8 cellular contexts compared by ENCODE assay signal in the genomic region with DNA sequence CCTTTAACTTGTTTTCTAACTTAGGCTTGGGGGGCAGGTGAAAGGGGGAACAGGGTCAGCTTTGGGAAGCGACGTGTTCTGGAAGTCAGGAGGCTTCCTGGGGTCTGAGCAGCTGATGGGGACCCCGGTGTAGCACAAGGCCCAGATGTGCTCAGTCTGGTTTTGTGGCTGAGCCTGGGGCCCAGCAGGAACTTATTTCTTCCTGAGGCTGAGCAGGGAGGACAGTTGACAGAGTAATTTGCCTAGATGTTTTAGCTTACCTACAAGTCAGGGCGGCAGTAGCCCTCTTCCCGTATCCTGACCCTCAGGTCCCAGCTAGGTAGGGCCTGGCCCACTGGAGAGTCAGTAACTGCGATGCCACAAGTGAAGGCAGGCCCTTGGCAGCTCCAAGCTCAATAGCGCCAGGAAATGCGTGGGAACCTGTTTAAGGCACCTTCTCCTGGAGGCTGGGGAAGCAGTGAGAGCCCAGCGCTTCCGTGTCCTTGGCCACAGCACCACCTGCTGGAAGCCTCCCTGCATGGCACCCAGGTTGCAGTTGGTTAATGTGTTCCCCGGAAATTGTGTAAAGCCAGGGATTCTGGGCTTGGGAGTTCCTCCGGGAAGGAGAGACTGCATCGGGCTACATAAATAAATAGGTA. TPM values are rescaled to one million over a fixed set of nuclear protein-coding genes. Genes with fewer than 3 reads are reported as not detected.
DNase-seq lines count a peak whose midpoint lies in the region; ATAC-seq and TF ChIP-seq lines count a peak whose summit lies in the region.

No MANE protein-coding gene starts in this region.

- H3K9me3 Mint-ChIP-seq in Caco-2 (ENCODE audit: unreplicated experiment) = no peaks in the 10 kb centered on the region

- H3K27me3 ChIP-seq in Caco-2 (replicated peaks; ENCODE audit: control insufficient read depth, insufficient read depth, low read length) = no peaks in the 10 kb centered on the region
- no peaks in the 10 kb centered on the region for H3K27me3 ChIP-seq in liver (ENCODE audit: control insufficient read depth in 4 of 4, insufficient read depth in 4 of 4, low read length in 3 of 4)

- H3K4me1 Mint-ChIP-seq in Caco-2 (ENCODE audit: low read depth, unreplicated experiment) = peaks cover 6% of the 10 kb centered on the region

- peak; percentile 99 to 100 for TF ChIP-seq RAD21 in liver (IDR thresholded peaks at IDR 0.05)

- peak overlapping the region; percentile 26 to 30 for H3K27ac ChIP-seq in liver (ENCODE audit: low read depth in 1 of 2, low read length in 2 of 2)

- no peaks in the 10 kb centered on the region for H3K36me3 Mint-ChIP-seq in Caco-2 (ENCODE audit: insufficient read depth, unreplicated experiment)

- DNase-seq in Caco-2 (peak; percentile 90 to 94), NCI-H524 treated with DMSO at 0.1 percent for 48 hours (lab: John Stamatoyannopoulos, UW) (peak; percentile 6), dedifferentiated amniotic fluid mesenchymal stem cell (ENCODE audit: extremely low spot score) (peak; percentile 92)
- DNase-seq in activated CD4-positive, alpha-beta T cell treated with anti-CD3 and anti-CD28 coated beads, Interleukin-2, amount 50 U/mL, for 4 hours = peak; percentile 81 to 82
- DNase-seq in stimulated activated CD4-positive, alpha-beta T cell treated with anti-CD3 and anti-CD28 coated beads, Interleukin-2, amount 100 ng/mL, for 4 hours (ENCODE audit: low read depth) = peak; percentile 72

- 26% methylated on average over 13 of the region's 13 CpGs for WGBS in liver

- ATAC-seq in HG02840 (IDR thresholded peaks at IDR 0.05; ENCODE audit: low FRiP score, unreplicated experiment) = peak; percentile 21
- ATAC-seq in HG03565 (IDR thresholded peaks at IDR 0.05; ENCODE audit: unreplicated experiment) = no peak

- POLR2A ChIA-PET in Caco-2 (lab: Charles Lee) = interaction anchor here (0.9 to 1.2 kb wide), 2 partner anchors 11 to 142 kb away, joined by 3 to 4 read pairs; a partner anchor contains a TSS

- intact Hi-C loops in Caco-2 (cut with micrococcal nuclease; ENCODE audit: unreplicated experiment) = loop anchor here (1.0 to 5.0 kb wide), 5 partner anchors 8 to 201 kb away; no protein-coding TSS in a partner anchor

- peaks cover 6% of the 10 kb centered on the region for H3K27me3 Mint-ChIP-seq in Caco-2 (ENCODE audit: insufficient read depth, unreplicated experiment)

- H3K4me1 ChIP-seq in Caco-2 (peaks cover 8% of the 10 kb centered on the region; the same call in 1 of the 2 replicates), liver (ENCODE audit: control insufficient read depth in 4 of 4, insufficient read depth in 4 of 4, low read length in 3 of 4) (peaks cover 4 to 12% (median 7%) of the 10 kb centered on the region in 4 donors)

- BruUV-seq in Caco-2 (replicated peaks; lab: Mats Ljungman, UMichigan) = no TSS peak

- H3K4me3 ChIP-seq in Caco-2 (ENCODE audit: low read depth, low read length) (no peak overlapping the region), liver (ENCODE audit: low read depth in 1 of 3, low read length in 3 of 3) (no peak overlapping the region)

- no peak overlapping the region for H3K27ac Mint-ChIP-seq in Caco-2 (ENCODE audit: unreplicated experiment)

- H3K36me3 ChIP-seq in Caco-2 (ENCODE audit: control insufficient read depth, insufficient read depth, low read length) (no peaks in the 10 kb centered on the region), liver (ENCODE audit: control insufficient read depth in 4 of 4, insufficient read depth in 3 of 4, low read depth in 1 of 4, low read length in 3 of 4) (no peaks in the 10 kb centered on the region)

- peak; percentile 97 to 99 for TF ChIP-seq CTCF in Caco-2 (IDR thresholded peaks at IDR 0.05; ENCODE audit: insufficient read depth in 1 of 2, low read depth in 1 of 2, low read length in 1 of 2, severe bottlenecking in 1 of 2, unreplicated experiment in 1 of 2)
- TF ChIP-seq CTCF in liver (IDR thresholded peaks at IDR 0.05; ENCODE audit: low read depth, low read length, missing input control) = peak; percentile 100

- H3K9me3 ChIP-seq in Caco-2 (no peaks in the 10 kb centered on the region), liver (ENCODE audit: control insufficient read depth in 4 of 4, low read length in 3 of 4) (no peaks in the 10 kb centered on the region)

- CTCF ChIA-PET in Caco-2 (lab: Charles Lee) = interaction anchor here (0.6 to 3.8 kb wide), 27 partner anchors 8 to 1663 kb away, joined by 3 to 99 read pairs (median 5); a partner anchor contains a TSS

- peak overlapping the region; percentile 30 for H3K4me3 Mint-ChIP-seq in Caco-2 (ENCODE audit: unreplicated experiment)

- peak overlapping the region in 1 of 2 donors; percentile 33 for H3K9ac ChIP-seq in liver (ENCODE audit: low read depth in 1 of 2, low read length in 2 of 2)

TF ChIP-seq in liver, 16 proteins besides CTCF, POLR2A, EP300 and RAD21:
- peak; percentile 6 to 13 for TF ChIP-seq HNF4A (conservative IDR thresholded peaks at IDR 0.05)
- TF ChIP-seq EGR1 (IDR thresholded peaks at IDR 0.05; ENCODE audit: low read depth in 2 of 2) = peak in 1 of 2 donors; percentile 62
- TF ChIP-seq GABPA (IDR thresholded peaks at IDR 0.05 in 1 of 2, conservative IDR thresholded peaks at IDR 0.05 in 1 of 2) = peak in 1 of 2 donors; percentile 69
- no peak for TF ChIP-seq JUND (IDR thresholded peaks at IDR 0.05)
- no peak for TF ChIP-seq FOXA2 (IDR thresholded peaks at IDR 0.05)
- TF ChIP-seq SP1 (IDR thresholded peaks at IDR 0.05) = peak; percentile 48
- TF ChIP-seq YY1 (IDR thresholded peaks at IDR 0.05) = peak; percentile 27
- TF ChIP-seq RXRA (IDR thresholded peaks at IDR 0.05) = peak; percentile 46 to 72

RNA-seq across cellular contexts. Expression of a gene that starts 5.2 kb away (rescaled TPM):
- total RNA-seq in Caco-2 (2022) = not detected in 2 replicates
- under 1 TPM; 0.08 to 0.89 TPM for total RNA-seq in liver
- polyA plus RNA-seq in liver = under 1 TPM; 0.16 to 0.40 TPM

RNA-seq across cellular contexts. Expression of a gene that starts 58.6 kb away (rescaled TPM):
- total RNA-seq in Caco-2 (2022) (0.65 TPM in 1 of 2 replicates, not detected in the other), liver (under 1 TPM in 1 of 2 donors, not detected in 1; 0.08 TPM)
- not detected for polyA plus RNA-seq in liver

Comparison
In these comparisons a context has a peak if more than half of its experiments do, and no peak if none do; other contexts are left out.
1. DNase-seq: peak in every context shown above with its lines; median percentile 92 in Caco-2; 92 in dedifferentiated amniotic fluid mesenchymal stem cell; 82 in activated CD4-positive, alpha-beta T cell treated with anti-CD3 and anti-CD28 coated beads, Interleukin-2, amount 50 U/mL, for 4 hours; 72 in stimulated activated CD4-positive, alpha-beta T cell treated with anti-CD3 and anti-CD28 coated beads, Interleukin-2, amount 100 ng/mL, for 4 hours; 6 in NCI-H524 treated with DMSO at 0.1 percent for 48 hours.